ENCODE assay signal across 11 cellular contexts in the genomic region with DNA sequence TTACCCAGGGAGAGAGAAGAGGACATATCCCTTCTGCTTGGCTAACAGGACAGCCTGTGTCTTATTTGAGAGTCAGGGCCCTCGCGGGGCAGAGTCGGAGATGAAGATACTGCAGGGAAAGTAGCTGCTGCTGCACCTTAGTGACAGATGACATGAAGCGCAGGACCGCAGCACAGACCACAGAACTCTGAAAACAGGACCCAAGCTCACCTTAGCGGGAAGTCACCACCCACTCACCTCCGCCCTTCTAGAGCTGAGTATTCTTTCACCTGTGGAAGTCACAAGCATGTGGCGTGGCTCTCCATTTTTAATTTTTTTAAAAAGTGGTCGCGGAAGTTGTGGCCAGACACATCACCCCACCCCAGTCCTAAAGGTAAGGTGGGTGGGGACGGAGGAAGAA.
DNase-seq lines count a peak whose midpoint lies in the region; ATAC-seq, FAIRE-seq and TF ChIP-seq lines count a peak whose summit lies in the region.
"Had no signal": no experiment of that assay in that cellular context is flagged by ENCODE, and none has a peak within 500 bp of the region (broad histone marks: within the 10 kb centered on the region; RNA-seq: fewer than 3 reads in every experiment).

No MANE protein-coding gene starts in this region.

- DNase-seq in GM10248 (ENCODE audit: extremely low spot score) (peak; percentile 71), PC-9 (no peak), foreskin keratinocyte (no peak), HCEC 1CT (no peak), NOMO-1 (lab: John Stamatoyannopoulos, UW; ENCODE audit: unreplicated experiment in 2 of 2) (no peak), kidney (no peak)
- peak; percentile 59 to 71 for DNase-seq in activated T-helper 1 cell treated with anti-CD3 and anti-CD28 coated beads, Interleukin-2, amount 50 U/mL, for 16 hours (ENCODE audit: low read depth in 1 of 2, low spot score in 1 of 2)
- peak; percentile 85 for DNase-seq in stimulated activated CD4-positive, alpha-beta T cell treated with anti-CD3 and anti-CD28 coated beads, Interleukin-15, amount 100 ng/mL, for 24 hours
- DNase-seq: anterior cingulate cortex, NCI-H1105 had no signal

- H2AFZ ChIP-seq in PC-9: no peak overlapping the region

- BruUV-seq in PC-9 (replicated peaks; lab: Mats Ljungman, UMichigan): no TSS peak

- POLR2A ChIA-PET in GM10248 (lab: Yijun Ruan, JAX) (interaction anchor here (0.7 kb wide), 1 partner anchor 20 kb away, joined by 3 read pairs; no protein-coding TSS in a partner anchor), PC-9 (lab: Charles Lee; ENCODE audit: unreplicated experiment) (no interaction called here)

- TF ChIP-seq CTCF in GM10248 (IDR thresholded peaks at IDR 0.05; ENCODE audit: control extremely low read depth, extremely low read depth, low read depth, missing control alignments): no peak
- TF ChIP-seq CTCF in PC-9 (conservative IDR thresholded peaks at IDR 0.05): no peak
- TF ChIP-seq CTCF in foreskin keratinocyte (conservative IDR thresholded peaks at IDR 0.05): no peak
- no peak for TF ChIP-seq CTCF in kidney (IDR thresholded peaks at IDR 0.05; ENCODE audit: borderline replicate concordance, extremely low read depth, insufficient read depth)

- no peaks in the 10 kb centered on the region; the same call in 1 of the 2 replicates for H4K20me1 ChIP-seq in PC-9 (ENCODE audit: insufficient read depth)

- no peak overlapping the region for H3K4me2 ChIP-seq in PC-9

- CTCF ChIA-PET in GM10248 (lab: Yijun Ruan, JAX): interaction anchor here (1.1 to 1.3 kb wide), 3 partner anchors 9 to 46 kb away, joined by 3 to 5 read pairs (median 4); no protein-coding TSS in a partner anchor
- CTCF ChIA-PET in PC-9 (lab: Charles Lee): no interaction called here

- H3K4me1 ChIP-seq in PC-9 (replicated peaks; ENCODE audit: insufficient read depth): peaks cover 69% of the 10 kb centered on the region
- peaks cover 6% of the 10 kb centered on the region for H3K4me1 ChIP-seq in foreskin keratinocyte
- H3K4me1 ChIP-seq in kidney (ENCODE audit: control insufficient read depth in 1 of 2, insufficient read depth in 1 of 2, low read depth in 1 of 2, low read length in 2 of 2): peaks cover 1 to 20% of the 10 kb centered on the region in 2 donors

- FAIRE-seq in kidney (lab: Jason Lieb, UNC): no peak

- peaks cover 91% of the 10 kb centered on the region for H3K79me2 ChIP-seq in PC-9 (ENCODE audit: low read depth)

- ATAC-seq in foreskin keratinocyte: no peak

- H3K9me2 ChIP-seq in PC-9 (ENCODE audit: insufficient read depth): no peaks in the 10 kb centered on the region

- no peaks in the 10 kb centered on the region for H3K9me3 ChIP-seq in PC-9 (ENCODE audit: insufficient read depth, low read depth)
- H3K9me3 ChIP-seq in kidney (ENCODE audit: control insufficient read depth in 1 of 2, low read length in 2 of 2): no peaks in the 10 kb centered on the region
- H3K9me3 ChIP-seq: BLaER1 treated with 17β-estradiol and CSF1 and Interleukin-3, amounts not matched to agents 10 nM and 100 nM had no signal

- H3K4me3 ChIP-seq in PC-9: no peak overlapping the region
- H3K4me3 ChIP-seq in kidney (ENCODE audit: low read length in 2 of 2): no peak overlapping the region
- H3K4me3 ChIP-seq: BLaER1 treated with 17β-estradiol and CSF1 and Interleukin-3, amounts not matched to agents 10 nM and 100 nM had no signal

- H3K9ac ChIP-seq in kidney (ENCODE audit: low read length in 2 of 2): no peak overlapping the region
- H3K9ac ChIP-seq: BLaER1 treated with 17β-estradiol and CSF1 and Interleukin-3, amounts not matched to agents 10 nM and 100 nM had no signal

- H3K27ac ChIP-seq in PC-9 (peak overlapping the region; percentile 23; the same call in 1 of the 2 replicates), foreskin keratinocyte (no peak overlapping the region), kidney (ENCODE audit: low read depth in 2 of 2, low read length in 2 of 2) (no peak overlapping the region)

- intact Hi-C loops in PC-9 (cut with micrococcal nuclease; ENCODE audit: unreplicated experiment) (no loop called here), kidney (cut with DNase I) (no loop called here)

- H3K27me3 ChIP-seq in PC-9 (ENCODE audit: insufficient read depth, low read depth): no peaks in the 10 kb centered on the region
- no peaks in the 10 kb centered on the region for H3K27me3 ChIP-seq in foreskin keratinocyte
- H3K27me3 ChIP-seq: BLaER1 treated with 17β-estradiol and CSF1 and Interleukin-3, amounts not matched to agents 10 nM and 100 nM had no signal

- peaks cover 30% of the 10 kb centered on the region for H3K36me3 ChIP-seq in PC-9 (ENCODE audit: low read depth)
- peaks cover 0 to 3% of the 10 kb centered on the region in 2 donors for H3K36me3 ChIP-seq in kidney (ENCODE audit: control insufficient read depth in 1 of 2, insufficient read depth in 2 of 2, low read length in 2 of 2)

- H3F3A ChIP-seq in PC-9 (ENCODE audit: insufficient read depth, low read depth): peaks cover 79% of the 10 kb centered on the region

Comparison
In these comparisons a context has a peak if more than half of its experiments do, and no peak if none do; other contexts are left out.
1. DNase-seq: peak in GM10248 (single experiment), activated T-helper 1 cell treated with anti-CD3 and anti-CD28 coated beads, Interleukin-2, amount 50 U/mL, for 16 hours (2 of 2) and stimulated activated CD4-positive, alpha-beta T cell treated with anti-CD3 and anti-CD28 coated beads, Interleukin-15, amount 100 ng/mL, for 24 hours (single experiment); none in PC-9 (0 of 2), foreskin keratinocyte (0 of 2), HCEC 1CT (single experiment), NOMO-1 (0 of 2) and kidney (single experiment).